Comparison of ENCODE assay signal across 34 cellular contexts in genomic region chr10:418894-419293, GRCh38.
"Had no signal": no experiment of that assay in that cellular context is flagged by ENCODE, and none has a peak within 500 bp of the region (broad histone marks: within the 10 kb centered on the region; RNA-seq: fewer than 3 reads in every experiment).

No MANE protein-coding gene starts in this region.

- H3K27me3 ChIP-seq: MG63 had no signal

- H3K9me3 ChIP-seq: MG63 had no signal

- DNase-seq: Karpas-422, Kasumi-1, MG63, MM.1S, MV-4-11, NCI-H1048, NCI-H1092, NCI-H1092 treated with DMSO at 0.1 percent for 48 hours, NCI-H1105, NCI-H1105 treated with DMSO at 0.1 percent for 48 hours, NCI-H1417, NCI-H1417 treated with DMSO at 0.1 percent for 48 hours, NCI-H1436, NCI-H1436 treated with DMSO at 0.1 percent for 48 hours, NCI-H146, NCI-H1694, NCI-H1694 treated with DMSO at 0.1 percent for 48 hours, NCI-H187, NCI-H187 treated with DMSO at 0.1 percent for 48 hours, NCI-H1930, NCI-H2029, NCI-H2029 treated with DMSO at 0.1 percent for 48 hours, NCI-H2081, NCI-H2081 treated with DMSO at 0.1 percent for 48 hours, NCI-H2107, NCI-H2171, NCI-H2171 treated with DMSO at 0.1 percent for 48 hours, NCI-H2227 treated with DMSO at 0.1 percent for 48 hours, NCI-H226, NCI-H345, NCI-H446, NCI-H446 treated with DMSO at 0.1 percent for 48 hours, NCI-H510A, NCI-H510A treated with DMSO at 0.1 percent for 48 hours had no signal

- H3K4me3 ChIP-seq: MG63 had no signal

- H3K36me3 ChIP-seq: MG63 had no signal
